In genomic region chr10:89861584-89862287, GRCh38 we compare ENCODE assay signal across 9 cellular contexts.
DNase-seq lines count a peak whose midpoint lies in the region; ATAC-seq, FAIRE-seq and TF ChIP-seq lines count a peak whose summit lies in the region.
"Had no signal": no experiment of that assay in that cellular context is flagged by ENCODE, and none has a peak within 500 bp of the region (broad histone marks: within the 10 kb centered on the region; RNA-seq: fewer than 3 reads in every experiment).

No MANE protein-coding gene starts in this region.

- no peaks in the 10 kb centered on the region for H3K36me3 ChIP-seq in bronchial epithelial cell (ENCODE audit: control insufficient read depth, insufficient read depth, low read length)
- H3K36me3 ChIP-seq in tibial nerve, result no peaks in the 10 kb centered on the region
- H3K36me3 ChIP-seq in GM23338 (ENCODE audit: insufficient read depth), result no peaks in the 10 kb centered on the region

- no peaks in the 10 kb centered on the region for H3K27me3 Mint-ChIP-seq in GM23338 (ENCODE audit: insufficient read depth, low read depth, poor library complexity)

- 65 to 76% methylated on average over 3 of the region's 3 CpGs for WGBS in tibial nerve, 2 donors

- H3K4me2 ChIP-seq in GM23338, result no peak overlapping the region

- peaks cover 20% of the 10 kb centered on the region for H3K4me1 Mint-ChIP-seq in stimulated activated effector memory CD8-positive, alpha-beta T cell treated with anti-CD3 and anti-CD28 coated beads, Interleukin-12 subunit alpha, Interleukin-12 subunit beta, amount 100 ng/mL, for 72 hours
- H3K4me1 Mint-ChIP-seq in GM23338, result peaks cover 17% of the 10 kb centered on the region; the same call in 2 of the 3 replicates

- H3K27me3 ChIP-seq in bronchial epithelial cell (ENCODE audit: control insufficient read depth, insufficient read depth, low read length), result no peaks in the 10 kb centered on the region
- H3K27me3 ChIP-seq in tibial nerve, result no peaks in the 10 kb centered on the region
- no peaks in the 10 kb centered on the region for H3K27me3 ChIP-seq in GM23338 (ENCODE audit: insufficient read depth)

- no peaks in the 10 kb centered on the region for H3F3A ChIP-seq in GM23338 (replicated peaks; ENCODE audit: low read depth)

- no peak overlapping the region for H3K4me3 ChIP-seq in bronchial epithelial cell (ENCODE audit: low read depth, low read length)
- H3K4me3 ChIP-seq in tibial nerve, result no peak overlapping the region
- no peak overlapping the region for H3K4me3 ChIP-seq in GM23338

- no peaks in the 10 kb centered on the region for H3K9me3 ChIP-seq in tibial nerve

- TF ChIP-seq EP300 in tibial nerve (IDR thresholded peaks at IDR 0.05), result no peak

- no peak for TF ChIP-seq CTCF in bronchial epithelial cell (IDR thresholded peaks at IDR 0.05; ENCODE audit: insufficient read depth, low read length, severe bottlenecking)
- TF ChIP-seq CTCF in tibial nerve (IDR thresholded peaks at IDR 0.05), result no peak
- no peak for TF ChIP-seq CTCF in GM23338 (conservative IDR thresholded peaks at IDR 0.05; ENCODE audit: low read depth in 2 of 2)

- ATAC-seq in activated CD4-positive, CD25-positive, alpha-beta regulatory T cell treated with anti-CD3 and anti-CD28 coated beads, Interleukin-2, amount 50 U/mL, for 24 hours, result peak; percentile 98 to 99
- ATAC-seq in stimulated activated effector memory CD8-positive, alpha-beta T cell treated with anti-CD3 and anti-CD28 coated beads, Interleukin-12 subunit alpha, Interleukin-12 subunit beta, amount 100 ng/mL, for 72 hours, result peak; percentile 99
- ATAC-seq in GM23338, result no peak
- no peak for ATAC-seq in HG02588 (IDR thresholded peaks at IDR 0.05; ENCODE audit: unreplicated experiment)

- H3K36me3 Mint-ChIP-seq in stimulated activated effector memory CD8-positive, alpha-beta T cell treated with anti-CD3 and anti-CD28 coated beads, Interleukin-12 subunit alpha, Interleukin-12 subunit beta, amount 100 ng/mL, for 72 hours, result no peaks in the 10 kb centered on the region
- no peaks in the 10 kb centered on the region for H3K36me3 Mint-ChIP-seq in GM23338 (ENCODE audit: low read depth)

- no peaks in the 10 kb centered on the region for H4K20me1 ChIP-seq in GM23338 (replicated peaks; ENCODE audit: insufficient read depth)

- no peaks in the 10 kb centered on the region for H3K79me2 ChIP-seq in GM23338 (replicated peaks; ENCODE audit: insufficient read depth)

- H2AFZ ChIP-seq in GM23338, result no peak overlapping the region

- H3K27ac Mint-ChIP-seq in stimulated activated effector memory CD8-positive, alpha-beta T cell treated with anti-CD3 and anti-CD28 coated beads, Interleukin-12 subunit alpha, Interleukin-12 subunit beta, amount 100 ng/mL, for 72 hours, result peak overlapping the region; percentile 72
- no peak overlapping the region for H3K27ac Mint-ChIP-seq in GM23338

- peak overlapping the region; percentile 52 for H3K4me3 Mint-ChIP-seq in stimulated activated effector memory CD8-positive, alpha-beta T cell treated with anti-CD3 and anti-CD28 coated beads, Interleukin-12 subunit alpha, Interleukin-12 subunit beta, amount 100 ng/mL, for 72 hours
- H3K4me3 Mint-ChIP-seq in GM23338, result no peak overlapping the region

- no peak for DNase-seq in activated CD4-positive, CD25-positive, alpha-beta regulatory T cell (lab: John Stamatoyannopoulos, UW)
- DNase-seq in NCI-H446 treated with DMSO at 0.1 percent for 48 hours (lab: John Stamatoyannopoulos, UW) (peak; percentile 76), bronchial epithelial cell (ENCODE audit: low read depth) (peak; percentile 86), tibial nerve (ENCODE audit: low spot score in 2 of 2) (no peak), GM23338 (ENCODE audit: low spot score) (no peak)
- no peak for DNase-seq in stimulated activated effector memory CD8-positive, alpha-beta T cell treated with anti-CD3 and anti-CD28 coated beads, Interleukin-12 subunit alpha, Interleukin-12 subunit beta, amount 100 ng/mL, for 72 hours (ENCODE audit: low spot score in 2 of 2)
- DNase-seq: RPMI8226 had no signal

- H3K9me2 ChIP-seq in GM23338 (ENCODE audit: insufficient read depth), result peaks cover 4% of the 10 kb centered on the region

- H3K4me1 ChIP-seq in tibial nerve (peaks cover 0 to 3% (median 0%) of the 10 kb centered on the region in 4 donors), GM23338 (ENCODE audit: insufficient read depth) (peaks cover 7% of the 10 kb centered on the region; the same call in 1 of the 2 replicates)

- H3K27ac ChIP-seq in tibial nerve (no peak overlapping the region), GM23338 (ENCODE audit: low read depth) (no peak overlapping the region)

- no peak for TF ChIP-seq POLR2A in tibial nerve (IDR thresholded peaks at IDR 0.05)

- no peaks in the 10 kb centered on the region for H3K9me3 Mint-ChIP-seq in stimulated activated effector memory CD8-positive, alpha-beta T cell treated with anti-CD3 and anti-CD28 coated beads, Interleukin-12 subunit alpha, Interleukin-12 subunit beta, amount 100 ng/mL, for 72 hours
- no peaks in the 10 kb centered on the region for H3K9me3 Mint-ChIP-seq in GM23338

- no peak for FAIRE-seq in bronchial epithelial cell (lab: Jason Lieb, UNC)

TF ChIP-seq in GM23338, 12 proteins besides CTCF, POLR2A, EP300 and RAD21 (continues in another document):
- no peak for TF ChIP-seq REST (IDR thresholded peaks at IDR 0.05; ENCODE audit: unreplicated experiment)
- TF ChIP-seq NANOG (IDR thresholded peaks at IDR 0.05; ENCODE audit: borderline replicate concordance), result no peak

Comparison
In these comparisons a context has a peak if more than half of its experiments do, and no peak if none do; other contexts are left out.
1. ATAC-seq: peak in activated CD4-positive, CD25-positive, alpha-beta regulatory T cell treated with anti-CD3 and anti-CD28 coated beads, Interleukin-2, amount 50 U/mL, for 24 hours (2 of 2) and stimulated activated effector memory CD8-positive, alpha-beta T cell treated with anti-CD3 and anti-CD28 coated beads, Interleukin-12 subunit alpha, Interleukin-12 subunit beta, amount 100 ng/mL, for 72 hours (single experiment); none in GM23338 (single experiment) and HG02588 (single experiment).
2. DNase-seq: peak in NCI-H446 treated with DMSO at 0.1 percent for 48 hours (single experiment) and bronchial epithelial cell (single experiment); none in activated CD4-positive, CD25-positive, alpha-beta regulatory T cell (0 of 4), stimulated activated effector memory CD8-positive, alpha-beta T cell treated with anti-CD3 and anti-CD28 coated beads, Interleukin-12 subunit alpha, Interleukin-12 subunit beta, amount 100 ng/mL, for 72 hours (0 of 2), tibial nerve (0 of 2) and GM23338 (single experiment).